In genomic region chr14:61472801-61473376, GRCh38 we compare ENCODE assay signal across 8 cellular contexts.
A peak's percentile ranks its signal among the peaks of the same experiment; 100 is the strongest.
DNase-seq lines count a peak whose midpoint lies in the region; FAIRE-seq and TF ChIP-seq lines count a peak whose summit lies in the region.

No MANE protein-coding gene starts in this region.

- TF ChIP-seq CTCF in fibroblast of pulmonary artery (IDR thresholded peaks at IDR 0.05; ENCODE audit: low read length, missing control alignments): no peak

- no peak for FAIRE-seq in HTR-8/SVneo (lab: Jason Lieb, UNC)

- peak; percentile 87 for DNase-seq in Jurkat, Clone E6-1 (ENCODE audit: low read depth, low spot score)
- DNase-seq in activated CD8-positive, alpha-beta memory T cell treated with anti-CD3 and anti-CD28 coated beads for 4 hours (ENCODE audit: low read depth in 2 of 2): peak; percentile 44 to 46
- DNase-seq in fibroblast of pulmonary artery (ENCODE audit: low read depth) (peak; percentile 46), HTR-8/SVneo (ENCODE audit: insufficient read length, low spot score) (no peak), SJCRH30 (no peak), islet precursor cell (no peak), kidney tubule cell (ENCODE audit: low spot score) (no peak)
- peak; percentile 47 for DNase-seq in stimulated activated CD8-positive, alpha-beta memory T cell treated with anti-CD3 and anti-CD28 coated beads, Interleukin-12 subunit alpha, Interleukin-12 subunit beta, amount 100 ng/mL, for 4 hours (ENCODE audit: low read depth)

- peak overlapping the region; percentile 45 for H3K4me3 ChIP-seq in Jurkat, Clone E6-1 (ENCODE audit: low read length)
- peak overlapping the region; percentile 29 for H3K4me3 ChIP-seq in fibroblast of pulmonary artery (replicated peaks; ENCODE audit: low read depth, low read length)
- H3K4me3 ChIP-seq in SJCRH30: no peak overlapping the region; the same call in 1 of the 2 replicates

- H3K36me3 ChIP-seq in SJCRH30: no peaks in the 10 kb centered on the region

- peaks cover 14% of the 10 kb centered on the region for H3K4me1 ChIP-seq in SJCRH30

- no peak overlapping the region for H3K27ac ChIP-seq in SJCRH30

- no peaks in the 10 kb centered on the region for H3K27me3 ChIP-seq in SJCRH30

- H3K9me3 ChIP-seq in SJCRH30 (replicated peaks): no peaks in the 10 kb centered on the region

Comparison
In these comparisons a context has a peak if more than half of its experiments do, and no peak if none do; other contexts are left out.
1. DNase-seq: peak in Jurkat, Clone E6-1 (single experiment), activated CD8-positive, alpha-beta memory T cell treated with anti-CD3 and anti-CD28 coated beads for 4 hours (2 of 2), fibroblast of pulmonary artery (single experiment) and stimulated activated CD8-positive, alpha-beta memory T cell treated with anti-CD3 and anti-CD28 coated beads, Interleukin-12 subunit alpha, Interleukin-12 subunit beta, amount 100 ng/mL, for 4 hours (single experiment); none in HTR-8/SVneo (single experiment), SJCRH30 (0 of 2), islet precursor cell (single experiment) and kidney tubule cell (single experiment).